ENCODE assay signal across 9 cellular contexts in the genomic region with DNA sequence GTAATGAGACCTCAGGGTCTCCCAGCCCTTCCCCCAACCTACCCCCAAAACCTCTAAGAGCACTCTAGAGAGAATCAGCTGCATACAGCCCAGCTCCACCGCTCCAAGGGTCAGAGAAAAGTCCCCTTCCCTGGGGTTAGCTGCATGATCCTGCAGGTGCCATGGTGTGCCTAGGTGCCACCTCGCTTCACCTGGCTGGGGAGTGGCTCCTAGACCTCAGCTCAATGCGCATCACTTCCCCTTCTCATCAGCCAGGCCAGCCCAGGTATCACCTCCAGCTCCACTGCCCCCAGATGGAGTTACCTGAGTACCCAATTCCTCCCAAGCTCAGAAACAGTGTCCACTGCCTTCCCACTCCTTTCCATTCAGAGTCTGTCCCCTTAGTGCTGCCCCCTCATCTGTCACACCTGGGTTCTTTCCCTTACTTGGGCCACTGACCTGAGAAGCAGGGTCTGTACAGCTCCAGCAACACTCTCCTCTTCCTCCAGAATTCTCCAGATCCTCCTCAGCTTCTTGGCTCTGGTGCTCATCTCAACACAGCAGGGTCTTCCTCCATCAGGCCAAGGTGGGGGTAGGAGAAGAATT. TPM values are rescaled to one million over a fixed set of nuclear protein-coding genes. Genes with fewer than 3 reads are reported as not detected.
DNase-seq lines count a peak whose midpoint lies in the region; TF ChIP-seq lines count a peak whose summit lies in the region.
"Had no signal": no experiment of that assay in that cellular context is flagged by ENCODE, and none has a peak within 500 bp of the region (broad histone marks: within the 10 kb centered on the region; RNA-seq: fewer than 3 reads in every experiment).

No MANE protein-coding gene starts in this region.

- no peak overlapping the region for H3K4me2 ChIP-seq in mesenchymal stem cell (ENCODE audit: low read length, poor library complexity, severe bottlenecking)

- no peak for TF ChIP-seq CTCF in thyroid gland (IDR thresholded peaks at IDR 0.05)

- no peak for TF ChIP-seq POLR2A in thyroid gland (IDR thresholded peaks at IDR 0.05)

- no peaks in the 10 kb centered on the region for H3K36me3 ChIP-seq in mesenchymal stem cell (ENCODE audit: control insufficient read depth in 1 of 2, insufficient read depth in 2 of 2, low read depth in 1 of 2, low read length in 2 of 2)
- H3K36me3 ChIP-seq in thyroid gland, result no peaks in the 10 kb centered on the region

- H4K91ac ChIP-seq in mesenchymal stem cell (ENCODE audit: low read length), result peak overlapping the region; percentile 4

- H3K14ac ChIP-seq in mesenchymal stem cell (ENCODE audit: low read length in 2 of 2), result no peak overlapping the region

- peak overlapping the region; percentile 48 for H3K27ac Mint-ChIP-seq in activated naive CD4-positive, alpha-beta T cell treated with anti-CD3 and anti-CD28 coated beads, Interleukin-2, amount 50 U/mL, for 24 hours
- peak overlapping the region; percentile 100 for H3K27ac Mint-ChIP-seq in activated naive CD8-positive, alpha-beta T cell

- H3K18ac ChIP-seq in mesenchymal stem cell (ENCODE audit: low read depth in 1 of 2, low read length in 2 of 2), result peak overlapping the region in 1 of 2 experiments; percentile 46

- peak overlapping the region; percentile 92 for H3K4me3 Mint-ChIP-seq in activated naive CD4-positive, alpha-beta T cell treated with anti-CD3 and anti-CD28 coated beads, Interleukin-2, amount 50 U/mL, for 24 hours
- peak overlapping the region; percentile 98 for H3K4me3 Mint-ChIP-seq in activated naive CD8-positive, alpha-beta T cell

- no peaks in the 10 kb centered on the region for H3K9me3 ChIP-seq in mesenchymal stem cell (ENCODE audit: control insufficient read depth, low read length)
- no peaks in the 10 kb centered on the region for H3K9me3 ChIP-seq in thyroid gland

- no peak overlapping the region for H2BK5ac ChIP-seq in mesenchymal stem cell (ENCODE audit: low read depth, low read length, poor library complexity, severe bottlenecking)

- no peaks in the 10 kb centered on the region for H3K79me1 ChIP-seq in mesenchymal stem cell (replicated peaks; ENCODE audit: low read length, poor library complexity, severe bottlenecking)

- H3K9ac ChIP-seq in mesenchymal stem cell (ENCODE audit: low read length), result peak overlapping the region; percentile 86

- no peaks in the 10 kb centered on the region for H3K9me3 Mint-ChIP-seq in activated naive CD4-positive, alpha-beta T cell treated with anti-CD3 and anti-CD28 coated beads, Interleukin-2, amount 50 U/mL, for 24 hours
- no peaks in the 10 kb centered on the region for H3K9me3 Mint-ChIP-seq in activated naive CD8-positive, alpha-beta T cell (ENCODE audit: low read depth)

- H3K27me3 Mint-ChIP-seq in activated naive CD4-positive, alpha-beta T cell treated with anti-CD3 and anti-CD28 coated beads, Interleukin-2, amount 50 U/mL, for 24 hours, result no peaks in the 10 kb centered on the region
- H3K27me3 Mint-ChIP-seq in activated naive CD8-positive, alpha-beta T cell, result no peaks in the 10 kb centered on the region

- no peaks in the 10 kb centered on the region for H3K36me3 Mint-ChIP-seq in activated naive CD4-positive, alpha-beta T cell treated with anti-CD3 and anti-CD28 coated beads, Interleukin-2, amount 50 U/mL, for 24 hours
- H3K36me3 Mint-ChIP-seq in activated naive CD8-positive, alpha-beta T cell, result no peaks in the 10 kb centered on the region

- H4K8ac ChIP-seq in mesenchymal stem cell (ENCODE audit: low read length), result no peak overlapping the region

- no peak overlapping the region for H3K4ac ChIP-seq in mesenchymal stem cell (ENCODE audit: low read depth in 1 of 2, low read length in 2 of 2)

- H2AK5ac ChIP-seq in mesenchymal stem cell (ENCODE audit: low read length, severe bottlenecking), result peak overlapping the region; percentile 76

- peaks cover 22% of the 10 kb centered on the region for H3K4me1 ChIP-seq in mesenchymal stem cell (ENCODE audit: control insufficient read depth, insufficient read depth, low read depth, low read length)
- peaks cover 9 to 21% of the 10 kb centered on the region in 2 donors for H3K4me1 ChIP-seq in thyroid gland

- no peak overlapping the region for H2AFZ ChIP-seq in mesenchymal stem cell (ENCODE audit: low read depth, low read length)

- H3K4me1 Mint-ChIP-seq in activated naive CD4-positive, alpha-beta T cell treated with anti-CD3 and anti-CD28 coated beads, Interleukin-2, amount 50 U/mL, for 24 hours, result peaks cover 38% of the 10 kb centered on the region
- H3K4me1 Mint-ChIP-seq in activated naive CD8-positive, alpha-beta T cell (ENCODE audit: low read depth), result peaks cover 34% of the 10 kb centered on the region

- H2BK12ac ChIP-seq in mesenchymal stem cell (ENCODE audit: low read length in 2 of 2), result peak overlapping the region; percentile 29 to 49

- no peak overlapping the region for H3K23ac ChIP-seq in mesenchymal stem cell (ENCODE audit: low read length in 2 of 2)

- H3K27me3 ChIP-seq in mesenchymal stem cell (ENCODE audit: control insufficient read depth in 1 of 2, insufficient read depth in 1 of 2, low read length in 2 of 2) (no peaks in the 10 kb centered on the region), thyroid gland (no peaks in the 10 kb centered on the region)

- 96% methylated on average over 3 of the region's 3 CpGs for WGBS in mesenchymal stem cell
- 100% methylated on average over 2 to 3 of the region's 3 CpGs for WGBS in thyroid gland, 2 donors

- H2BK120ac ChIP-seq in mesenchymal stem cell (ENCODE audit: low read depth, low read length), result no peak overlapping the region

- no peak for DNase-seq in activated naive CD4-positive, alpha-beta T cell treated with anti-CD3 and anti-CD28 coated beads, Interleukin-2, amount 50 U/mL, for 16 hours
- no peak for DNase-seq in mesenchymal stem cell
- no peak for DNase-seq in thyroid gland
- DNase-seq in NCI-H345 treated with DMSO at 0.1 percent for 48 hours (lab: John Stamatoyannopoulos, UW; ENCODE audit: unreplicated experiment), result no peak
- DNase-seq in globus pallidus (ENCODE audit: low spot score), result no peak
- no peak for DNase-seq in retina
- DNase-seq: NCI-H69 had no signal

- H2BK15ac ChIP-seq in mesenchymal stem cell (ENCODE audit: low read depth, poor library complexity, severe bottlenecking), result no peak overlapping the region

- intact Hi-C loops in thyroid gland (cut with DNase I), result no loop called here

- H3K27ac ChIP-seq in mesenchymal stem cell (ENCODE audit: low read length, poor library complexity, severe bottlenecking) (no peak overlapping the region), thyroid gland (peak overlapping the region in 2 of 3 donors; percentile 91 to 94)

- H3K4me3 ChIP-seq in mesenchymal stem cell (ENCODE audit: insufficient read depth in 1 of 2, low read depth in 1 of 2, low read length in 2 of 2) (peak overlapping the region in 1 of 2 experiments; percentile 87), thyroid gland (replicated peaks in 1 of 3) (no peak overlapping the region)

RNA-seq across cellular contexts. Expression of gene STARD10, which starts 1.3 kb away (rescaled TPM):
- polyA plus RNA-seq in mesenchymal stem cell (2013, experiment 1 of 2), result 16.5 TPM
- polyA plus RNA-seq in mesenchymal stem cell (2013, experiment 2 of 2), result 13.7 TPM
- 100 to 1,000 TPM in 1 of 4 donors, 10 to 100 TPM in 3; 67.7 to 113 (median 82.0) TPM for total RNA-seq in thyroid gland

RNA-seq across cellular contexts. Expression of gene ATG16L2, which starts 21.7 kb away (rescaled TPM):
- polyA plus RNA-seq in mesenchymal stem cell (2013, experiment 1 of 2), result 12.0 TPM
- polyA plus RNA-seq in mesenchymal stem cell (2013, experiment 2 of 2), result 10.4 TPM
- total RNA-seq in thyroid gland, result 10 to 100 TPM; 22.1 to 45.1 (median 40.6) TPM

RNA-seq across cellular contexts. Expression of gene ARAP1, which starts 40.3 kb away (rescaled TPM):
- 26.6 TPM for polyA plus RNA-seq in mesenchymal stem cell (2013, experiment 1 of 2)
- 23.6 TPM for polyA plus RNA-seq in mesenchymal stem cell (2013, experiment 2 of 2)
- total RNA-seq in thyroid gland, result 100 to 1,000 TPM in 3 of 4 donors, 10 to 100 TPM in 1; 90.3 to 146 (median 122) TPM
